ENCODE assay signal across 8 cellular contexts in genomic region chr6:32967151-32968091, GRCh38. TPM values are rescaled to one million over a fixed set of nuclear protein-coding genes. Genes with fewer than 3 reads are reported as not detected.
DNase-seq lines count a peak whose midpoint lies in the region; ATAC-seq and TF ChIP-seq lines count a peak whose summit lies in the region.

No MANE protein-coding gene starts in this region.

- DNase-seq in A172 (ENCODE audit: low spot score) (peak; percentile 46), NCI-H1694 treated with DMSO at 0.1 percent for 48 hours (lab: John Stamatoyannopoulos, UW) (peak; percentile 59), fibroblast of the aortic adventitia (ENCODE audit: low read depth) (peak; percentile 57), osteoblast (ENCODE audit: insufficient read length, low spot score, missing footprints) (peak; percentile 45)

- no peaks in the 10 kb centered on the region for H3K9me3 ChIP-seq in ES-I3 (ENCODE audit: control insufficient read depth, insufficient read depth, low read length)
- H3K9me3 ChIP-seq in osteoblast (ENCODE audit: low read depth, low read length), result no peaks in the 10 kb centered on the region

- TF ChIP-seq CTCF in WI38 (IDR thresholded peaks at IDR 0.05; ENCODE audit: low read depth, low read length) (no peak), fibroblast of the aortic adventitia (IDR thresholded peaks at IDR 0.05; ENCODE audit: insufficient read depth, low read length) (peak; percentile 58), osteoblast (IDR thresholded peaks at IDR 0.05; ENCODE audit: extremely low read depth, low read depth, low read length) (peak; percentile 58)

- H3K4me3 ChIP-seq in WI38 (ENCODE audit: low read depth, low read length) (peak overlapping the region; percentile 87), fibroblast of the aortic adventitia (ENCODE audit: low read depth, low read length) (peak overlapping the region; percentile 71), osteoblast (ENCODE audit: insufficient read depth, low read length) (peak overlapping the region; percentile 95)

- peaks cover 41% of the 10 kb centered on the region for H3K79me2 ChIP-seq in osteoblast (ENCODE audit: insufficient read depth, low read length)

- H4K20me1 ChIP-seq in osteoblast (ENCODE audit: insufficient read depth, low read length), result peaks cover 4% of the 10 kb centered on the region

- H3K9ac ChIP-seq in ES-I3 (ENCODE audit: low read depth, low read length), result peak overlapping the region; percentile 98

- H2AFZ ChIP-seq in osteoblast (ENCODE audit: low read length), result peak overlapping the region; percentile 86

- no peaks in the 10 kb centered on the region; the same call in 1 of the 2 replicates for H3K36me3 ChIP-seq in ES-I3 (ENCODE audit: insufficient read depth, low read length)
- peaks cover 3% of the 10 kb centered on the region for H3K36me3 ChIP-seq in osteoblast (ENCODE audit: insufficient read depth, low read length)

- peaks cover 6% of the 10 kb centered on the region; the same call in 1 of the 2 replicates for H3K4me1 ChIP-seq in ES-I3 (ENCODE audit: insufficient read depth, low read length)
- H3K4me1 ChIP-seq in osteoblast (ENCODE audit: insufficient read depth, low read length), result peaks cover 29% of the 10 kb centered on the region

- H3K4me2 ChIP-seq in osteoblast (ENCODE audit: insufficient read depth, low read length), result peak overlapping the region; percentile 100

- ATAC-seq in HG03342 (IDR thresholded peaks at IDR 0.05; ENCODE audit: unreplicated experiment), result no peak
- ATAC-seq in GM21619 (IDR thresholded peaks at IDR 0.05; ENCODE audit: unreplicated experiment), result no peak

- H3K27me3 ChIP-seq in osteoblast (ENCODE audit: insufficient read depth, low read length), result no peaks in the 10 kb centered on the region

- H3K27ac ChIP-seq in osteoblast (ENCODE audit: low read depth, low read length), result peak overlapping the region; percentile 100

RNA-seq across cellular contexts. Expression of gene BRD2, which starts 1.0 kb away (rescaled TPM):
- 73.9 and 106 TPM in 2 replicates for total RNA-seq in A172 (2014; rRNA removed; shearing (Covaris generic))
- 145 and 157 TPM in 2 replicates for total RNA-seq in fibroblast of the aortic adventitia (ENCODE audit: low replicate concordance)
- 116 and 119 TPM in 2 replicates for total RNA-seq in osteoblast

RNA-seq across cellular contexts. Expression of gene HLA-DMA, which starts 14.5 kb away (rescaled TPM):
- total RNA-seq in A172 (2014; rRNA removed; shearing (Covaris generic)), result 0.78 and 1.2 TPM in 2 replicates
- total RNA-seq in fibroblast of the aortic adventitia (ENCODE audit: low replicate concordance) (1.6 and 2.1 TPM in 2 replicates), osteoblast (9.0 and 20.0 TPM in 2 replicates)

RNA-seq across cellular contexts. Expression of gene HLA-DMB, which starts 26.6 kb away (rescaled TPM):
- not detected in 2 replicates for total RNA-seq in A172 (2014; rRNA removed; shearing (Covaris generic))
- total RNA-seq in fibroblast of the aortic adventitia (ENCODE audit: low replicate concordance), result 0.09 TPM in 1 of 2 replicates, not detected in the other
- total RNA-seq in osteoblast, result 2.2 and 8.3 TPM in 2 replicates

RNA-seq across cellular contexts. Expression of gene HLA-DOA, which starts 42.0 kb away (rescaled TPM):
- total RNA-seq in A172 (2014; rRNA removed; shearing (Covaris generic)), result not detected in 2 replicates
- total RNA-seq in fibroblast of the aortic adventitia (ENCODE audit: low replicate concordance) (not detected in 2 replicates), osteoblast (under 0.01 and 2.4 TPM in 2 replicates)
